23 cellular contexts compared by ENCODE assay signal in genomic region chr1:186014370-186015030, GRCh38.
DNase-seq lines count a peak whose midpoint lies in the region; ATAC-seq and TF ChIP-seq lines count a peak whose summit lies in the region.
"Had no signal": no experiment of that assay in that cellular context is flagged by ENCODE, and none has a peak within 500 bp of the region (broad histone marks: within the 10 kb centered on the region; RNA-seq: fewer than 3 reads in every experiment).

No MANE protein-coding gene starts in this region.

- H3K27ac Mint-ChIP-seq in chondrocyte (ENCODE audit: unreplicated experiment): peak overlapping the region; percentile 15
- H3K27ac Mint-ChIP-seq: activated naive CD4-positive, alpha-beta T cell treated with anti-CD3 and anti-CD28 coated beads, Interleukin-2, amount 50 U/mL, for 72 hours; activated T-helper 1 cell treated with anti-CD3 and anti-CD28 coated beads, Interleukin-12 subunit alpha, Interleukin-12 subunit beta, Interleukin-2, Interleukin-4 antibody, amounts not matched to agents 30 ng/mL and 10 ng/mL and 1 ng/mL, durations not matched to agents 14 hours and 24 hours and 36 hours; CD4-positive, alpha-beta memory T cell; GM23338; memory B cell; natural killer cell; stimulated activated naive B cell treated with anti-CD40 and anti-IgM and Interleukin-4, amounts not matched to agents 10 μg/mL and 1 μg/mL and 100 μg/mL, for 72 hours had no signal

- H3K4me1 Mint-ChIP-seq in chondrocyte (ENCODE audit: low read depth): peaks cover 40% of the 10 kb centered on the region
- H3K4me1 Mint-ChIP-seq: natural killer cell had no signal

- H3K4me3 Mint-ChIP-seq in chondrocyte (ENCODE audit: unreplicated experiment): no peak overlapping the region
- H3K4me3 Mint-ChIP-seq: activated T-helper 1 cell treated with anti-CD3 and anti-CD28 coated beads, Interleukin-12 subunit alpha, Interleukin-12 subunit beta, Interleukin-2, Interleukin-4 antibody, amounts not matched to agents 30 ng/mL and 10 ng/mL and 1 ng/mL, durations not matched to agents 14 hours and 24 hours and 36 hours; CD4-positive, alpha-beta memory T cell; GM23338; memory B cell; natural killer cell; stimulated activated naive B cell treated with anti-CD40 and anti-IgM and Interleukin-4, amounts not matched to agents 10 μg/mL and 1 μg/mL and 100 μg/mL, for 72 hours had no signal

- no peaks in the 10 kb centered on the region for H3K27me3 Mint-ChIP-seq in chondrocyte (ENCODE audit: low read depth)
- H3K27me3 Mint-ChIP-seq: CD4-positive, alpha-beta memory T cell; memory B cell; stimulated activated naive B cell treated with anti-CD40 and anti-IgM and Interleukin-4, amounts not matched to agents 10 μg/mL and 1 μg/mL and 100 μg/mL, for 72 hours had no signal

- TF ChIP-seq CTCF in chondrocyte (IDR thresholded peaks at IDR 0.05) (no peak), omental fat pad (IDR thresholded peaks at IDR 0.05) (no peak)

- no peaks in the 10 kb centered on the region for H3K9me3 Mint-ChIP-seq in chondrocyte (ENCODE audit: low read depth)
- H3K9me3 Mint-ChIP-seq: activated naive CD4-positive, alpha-beta T cell treated with anti-CD3 and anti-CD28 coated beads, Interleukin-2, amount 50 U/mL, for 72 hours; activated T-helper 1 cell treated with anti-CD3 and anti-CD28 coated beads, Interleukin-12 subunit alpha, Interleukin-12 subunit beta, Interleukin-2, Interleukin-4 antibody, amounts not matched to agents 30 ng/mL and 10 ng/mL and 1 ng/mL, durations not matched to agents 14 hours and 24 hours and 36 hours; CD4-positive, alpha-beta memory T cell; GM23338; memory B cell; stimulated activated naive B cell treated with anti-CD40 and anti-IgM and Interleukin-4, amounts not matched to agents 10 μg/mL and 1 μg/mL and 100 μg/mL, for 72 hours had no signal

- peak; percentile 3 for DNase-seq in AG08396 (ENCODE audit: low spot score)
- DNase-seq in M059J (ENCODE audit: low read depth): peak; percentile 40
- no peak for DNase-seq in chondrocyte (ENCODE audit: low spot score)
- peak; percentile 9 for DNase-seq in kidney tubule cell (ENCODE audit: low spot score)
- no peak for DNase-seq in NCI-H526 (lab: John Stamatoyannopoulos, UW)
- DNase-seq in NCI-H128 (lab: John Stamatoyannopoulos, UW; ENCODE audit: unreplicated experiment): no peak
- no peak for DNase-seq in omental fat pad (ENCODE audit: low spot score)
- no peak for DNase-seq in nucleus accumbens (lab: John Stamatoyannopoulos, UW)
- DNase-seq: body of pancreas; CD4-positive, alpha-beta memory T cell; colonic mucosa; DMS153; left cardiac atrium; natural killer cell; NCI-H187 treated with DMSO at 0.1 percent for 48 hours; NK-92 treated with Interleukin-12 subunit alpha and Interleukin-12 subunit beta, amount 100 ng/mL, for 24 hours; stimulated activated CD4-positive, alpha-beta T cell treated with anti-CD3 and anti-CD28 coated beads, Interleukin-2, amount 100 ng/mL, for 24 hours; stimulated activated naive B cell treated with anti-CD40 and anti-IgM and Interleukin-4, amounts not matched to agents 10 μg/mL and 1 μg/mL and 100 μg/mL, for 72 hours; T1000 had no signal

- ATAC-seq in omental fat pad (ENCODE audit: low FRiP score): no peak
- ATAC-seq: body of pancreas; GM23338; left cardiac atrium; natural killer cell; stimulated activated naive B cell treated with anti-CD40 and anti-IgM and Interleukin-4, amounts not matched to agents 10 μg/mL and 1 μg/mL and 100 μg/mL, for 72 hours had no signal

- H3K36me3 Mint-ChIP-seq in chondrocyte (ENCODE audit: low read depth): peaks cover 16% of the 10 kb centered on the region
- H3K36me3 Mint-ChIP-seq: activated naive CD4-positive, alpha-beta T cell treated with anti-CD3 and anti-CD28 coated beads, Interleukin-2, amount 50 U/mL, for 72 hours; CD4-positive, alpha-beta memory T cell; memory B cell; natural killer cell; stimulated activated naive B cell treated with anti-CD40 and anti-IgM and Interleukin-4, amounts not matched to agents 10 μg/mL and 1 μg/mL and 100 μg/mL, for 72 hours had no signal

Comparison
In these comparisons a context has a peak if more than half of its experiments do, and no peak if none do; other contexts are left out.
1. DNase-seq: peak in AG08396 (single experiment), M059J (single experiment) and kidney tubule cell (single experiment); none in chondrocyte (single experiment), NCI-H526 (0 of 2), NCI-H128 (single experiment), omental fat pad (single experiment) and nucleus accumbens (0 of 56).